In the genomic region with DNA sequence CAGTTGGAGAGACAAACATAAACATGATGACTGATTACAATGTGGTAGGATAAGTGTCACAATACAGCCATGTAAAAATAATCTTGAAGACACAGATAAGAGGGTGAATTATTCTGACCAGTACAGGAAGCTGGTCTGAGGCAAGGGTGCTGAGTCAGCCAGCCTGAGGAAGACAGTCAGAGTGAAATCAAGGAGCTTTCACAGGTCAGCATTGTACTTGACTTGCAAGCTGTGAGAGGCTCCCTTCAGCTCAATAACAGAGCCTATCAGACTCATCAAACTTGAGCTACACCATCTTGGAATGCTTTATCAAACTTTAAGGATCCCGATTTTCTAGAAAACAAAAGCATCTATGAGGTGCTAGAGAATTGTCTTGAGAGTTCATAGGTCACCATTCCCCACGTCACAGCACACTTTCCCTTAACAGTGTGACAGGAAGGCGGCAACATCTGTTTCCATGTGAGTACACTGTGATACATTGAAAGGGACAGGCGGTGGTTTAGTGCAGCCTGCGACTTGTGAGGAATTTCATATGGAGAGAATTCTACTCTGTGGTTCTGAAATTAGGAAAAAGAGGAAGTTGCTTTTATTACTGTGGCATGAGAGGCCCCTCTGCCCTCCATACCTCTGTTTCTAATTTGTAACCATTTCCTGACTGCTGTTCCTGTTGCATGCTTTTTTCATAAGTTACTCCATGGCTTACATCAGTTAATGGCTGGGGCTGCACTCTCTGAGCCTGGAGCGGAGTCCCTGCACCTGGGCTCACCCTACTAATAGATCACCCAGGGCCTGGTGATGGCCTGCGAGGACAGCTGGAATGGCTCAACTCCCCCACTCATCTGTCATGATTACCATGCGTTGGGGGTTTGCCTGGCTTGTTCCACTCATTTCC, we compare ENCODE assay signal across 8 cellular contexts.
DNase-seq lines count a peak whose midpoint lies in the region; ATAC-seq and TF ChIP-seq lines count a peak whose summit lies in the region.

No MANE protein-coding gene starts in this region.

- peak; percentile 80 to 98 for DNase-seq in NOMO-1 (lab: John Stamatoyannopoulos, UW; ENCODE audit: unreplicated experiment in 2 of 2)
- DNase-seq in foreskin melanocyte, result peak; percentile 40
- DNase-seq in ovary, result no peak
- DNase-seq in GM19240 (ENCODE audit: insufficient read length, low spot score), result no peak
- DNase-seq in amniotic stem cell (lab: John Stamatoyannopoulos, UW), result no peak
- no peak for DNase-seq in substantia nigra (lab: John Stamatoyannopoulos, UW)

- no peaks in the 10 kb centered on the region for H3K4me1 ChIP-seq in ovary (ENCODE audit: insufficient read depth)

- WGBS in ovary, 3 donors, result 62 to 76% (median 73%) methylated on average over 8 of the region's 8 CpGs

- H3K4me3 ChIP-seq in ovary, result no peak overlapping the region

- no peak overlapping the region for H3K27ac ChIP-seq in ovary
- no peak overlapping the region for H3K27ac ChIP-seq in substantia nigra (ENCODE audit: low read depth, low read length, poor library complexity, severe bottlenecking)

- no peaks in the 10 kb centered on the region for H3K27me3 ChIP-seq in ovary

- TF ChIP-seq EP300 in ovary (IDR thresholded peaks at IDR 0.05), result no peak

- no peak for TF ChIP-seq CTCF in ovary (IDR thresholded peaks at IDR 0.05)

- H3K9me3 ChIP-seq in ovary, result no peaks in the 10 kb centered on the region

- ATAC-seq in GM18508 (IDR thresholded peaks at IDR 0.05; ENCODE audit: insufficient read depth, unreplicated experiment) (peak; percentile 86), HG02588 (IDR thresholded peaks at IDR 0.05; ENCODE audit: unreplicated experiment) (peak; percentile 77)

- intact Hi-C loops in ovary (cut with DNase I), result no loop called here

- TF ChIP-seq POLR2A in ovary (IDR thresholded peaks at IDR 0.05), result no peak

- H3K36me3 ChIP-seq in ovary, result no peaks in the 10 kb centered on the region

Comparison
In these comparisons a context has a peak if more than half of its experiments do, and no peak if none do; other contexts are left out.
1. DNase-seq: peak in NOMO-1 (2 of 2) and foreskin melanocyte (single experiment); none in ovary (0 of 5), GM19240 (single experiment), amniotic stem cell (single experiment) and substantia nigra (0 of 49).